ENCODE assay signal across 12 cellular contexts in the genomic region with DNA sequence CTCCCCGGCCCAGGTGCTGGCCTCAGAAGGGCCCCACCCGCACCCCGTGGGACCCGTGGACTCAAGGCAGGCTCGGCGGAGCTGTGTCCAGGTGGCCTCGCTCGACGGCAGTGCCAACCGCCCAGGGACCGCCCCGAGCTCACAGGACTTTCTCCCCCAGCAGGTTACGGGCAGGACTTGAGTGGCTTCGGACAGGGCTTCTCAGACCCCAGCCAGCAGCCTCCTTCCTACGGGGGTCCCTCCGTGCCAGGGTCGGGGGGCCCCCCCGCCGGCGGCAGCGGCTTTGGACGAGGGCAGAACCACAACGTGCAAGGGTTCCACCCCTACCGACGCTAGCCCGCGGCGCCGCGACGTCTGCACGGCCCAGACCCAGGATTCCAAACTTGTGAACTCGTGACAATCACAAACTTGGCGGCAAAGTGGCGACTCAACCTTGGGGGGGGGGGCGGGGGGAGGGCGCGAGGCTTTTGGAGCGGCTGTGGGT. TPM values are rescaled to one million over a fixed set of nuclear protein-coding genes. Genes with fewer than 3 reads are reported as not detected.
DNase-seq lines count a peak whose midpoint lies in the region; ATAC-seq, FAIRE-seq and TF ChIP-seq lines count a peak whose summit lies in the region.
"Had no signal": no experiment of that assay in that cellular context is flagged by ENCODE, and none has a peak within 500 bp of the region (broad histone marks: within the 10 kb centered on the region; RNA-seq: fewer than 3 reads in every experiment).

No MANE protein-coding gene starts in this region.

- no peak overlapping the region for H3K27ac ChIP-seq in HepG2 (ENCODE audit: extremely low read length, insufficient read depth, low read length)
- no peak overlapping the region for H3K27ac ChIP-seq in right lobe of liver
- peak overlapping the region; percentile 78; the same call in 1 of the 2 replicates for H3K27ac ChIP-seq in SK-N-MC
- H3K27ac ChIP-seq: KMS-11 had no signal

- TF ChIP-seq POLR2A in HepG2 (IDR thresholded peaks at IDR 0.05; ENCODE audit: insufficient read depth in 1 of 2, low read depth in 2 of 2, low read length in 2 of 2) (no peak), right lobe of liver (IDR thresholded peaks at IDR 0.05) (no peak)

- H4K20me1 ChIP-seq in HepG2 (ENCODE audit: insufficient read depth, low read length), result peaks cover 8% of the 10 kb centered on the region

- CTCF ChIA-PET in HepG2 (lab: Yijun Ruan, JAX; ENCODE audit: low intra/inter-chr PET ratio, low total read pairs), result no interaction called here

- H3K4me2 ChIP-seq in HepG2 (ENCODE audit: low read depth, low read length), result no peak overlapping the region
- H3K4me2 ChIP-seq: KMS-11 had no signal

- peaks cover 15% of the 10 kb centered on the region for H3K79me2 ChIP-seq in HepG2 (ENCODE audit: insufficient read depth, low read length)

- H3K36me3 ChIP-seq in HepG2 (replicated peaks in 1 of 2; ENCODE audit: control insufficient read depth in 1 of 2, insufficient read depth in 2 of 2, low read length in 2 of 2), result peaks cover 20 to 45% of the 10 kb centered on the region in 2 experiments
- H3K36me3 ChIP-seq in right lobe of liver, result peaks cover 0 to 37% (median 9%) of the 10 kb centered on the region in 4 donors
- H3K36me3 ChIP-seq in SK-N-MC (ENCODE audit: insufficient read depth, low read length), result peaks cover 51% of the 10 kb centered on the region

- no peak overlapping the region for H3K9ac ChIP-seq in HepG2 (ENCODE audit: insufficient read depth, low read depth, low read length)
- H3K9ac ChIP-seq in SK-N-MC (ENCODE audit: insufficient read length), result no peak overlapping the region
- H3K9ac ChIP-seq: KMS-11 had no signal

- DNase-seq in HepG2 (ENCODE audit: low spot score) (no peak), right lobe of liver (no peak), SK-N-MC (ENCODE audit: low read depth, low spot score) (no peak), NCI-H1930 (lab: John Stamatoyannopoulos, UW) (no peak)
- DNase-seq: C1 segment of cervical spinal cord; CD4-positive, alpha-beta memory T cell; DMS79 had no signal

- POLR2A ChIA-PET in HepG2 (lab: Yijun Ruan, JAX), result no interaction called here

- no peak overlapping the region for H2AFZ ChIP-seq in HepG2 (ENCODE audit: low read length)

- TF ChIP-seq RAD21 in HepG2 (CRISPR knock-in tag; IDR thresholded peaks at IDR 0.05), result no peak

- H3K4me3 ChIP-seq in HepG2 (replicated peaks in 1 of 3; ENCODE audit: insufficient read depth in 1 of 3, low read depth in 2 of 3, low read length in 3 of 3), result no peak overlapping the region
- H3K4me3 ChIP-seq in right lobe of liver, result no peak overlapping the region
- H3K4me3 ChIP-seq in SK-N-MC, result no peak overlapping the region
- H3K4me3 ChIP-seq: GM12878 had no signal

- H3K4me1 ChIP-seq in HepG2 (ENCODE audit: insufficient read depth, low read length), result peaks cover 13% of the 10 kb centered on the region
- peaks cover 0 to 5% (median 1%) of the 10 kb centered on the region in 4 donors for H3K4me1 ChIP-seq in right lobe of liver

- TF ChIP-seq EP300 in HepG2 (IDR thresholded peaks at IDR 0.05; ENCODE audit: low read depth in 2 of 2, low read length in 2 of 2), result no peak
- TF ChIP-seq EP300 in HepG2 (CRISPR knock-in tag; IDR thresholded peaks at IDR 0.05; ENCODE audit: borderline replicate concordance), result no peak

- no peaks in the 10 kb centered on the region for H3K27me3 ChIP-seq in HepG2 (ENCODE audit: control insufficient read depth in 1 of 2, insufficient read depth in 2 of 2, low read length in 2 of 2)
- H3K27me3 ChIP-seq in right lobe of liver, result no peaks in the 10 kb centered on the region

- no peak for TF ChIP-seq CTCF in HepG2 (CRISPR knock-in tag; IDR thresholded peaks at IDR 0.05)
- no peak for TF ChIP-seq CTCF in right lobe of liver (IDR thresholded peaks at IDR 0.05)

- FAIRE-seq in HepG2 (lab: Jason Lieb, UNC), result no peak
- FAIRE-seq: A204.1, GM12878, GM19239 had no signal

- in situ Hi-C loops in HepG2 (cut with HindIII; ENCODE audit: extremely low pct_ligation_motif_present, low pct_unique_long_range_greater_than_20kb), result no loop called here

- intact Hi-C loops in HepG2 (cut with micrococcal nuclease; ENCODE audit: unreplicated experiment), result no loop called here
- intact Hi-C loops in right lobe of liver (cut with DNase I), result no loop called here

- H3K9me3 ChIP-seq in HepG2 (ENCODE audit: low read length), result no peaks in the 10 kb centered on the region
- no peaks in the 10 kb centered on the region for H3K9me3 ChIP-seq in right lobe of liver
- no peaks in the 10 kb centered on the region for H3K9me3 ChIP-seq in SK-N-MC (ENCODE audit: low read depth, low read length)

- no TSS peak for BruUV-seq in HepG2 (replicated peaks; lab: Mats Ljungman, UMichigan)

- WGBS in HepG2 (ENCODE audit: low lambda C conversion rate), result 97% methylated on average over 30 of the region's 39 CpGs
- 87% methylated on average over 23 of the region's 39 CpGs for WGBS in right lobe of liver (ENCODE audit: insufficient coverage, low coverage, low lambda C conversion rate, missing lambda C conversion rate)

- ATAC-seq in HepG2 (no peak), right lobe of liver (no peak), GM18867 (IDR thresholded peaks at IDR 0.05; ENCODE audit: unreplicated experiment) (no peak)
- ATAC-seq: GM12878 had no signal

RNA-seq across cellular contexts. Expression of gene RPS15, which starts 3.6 kb away (rescaled TPM):
- total RNA-seq in HepG2 (2016; rRNA removed; fragmentation: Illumina TruSeq; extraction: Trizol), result 695 and 780 TPM in 2 replicates
- total RNA-seq in HepG2 (2016; cell fraction: cytosol; rRNA removed; fragmentation: Illumina TruSeq; extraction: Trizol; ENCODE audit: low read depth), result 693 and 734 TPM in 2 replicates
- 654 and 886 TPM in 2 replicates for total RNA-seq in HepG2 (2016; cell fraction: insoluble cytoplasmic fraction; rRNA removed; fragmentation: Illumina TruSeq; extraction: Trizol)
- 967 and 1,125 TPM in 2 replicates for total RNA-seq in HepG2 (2016; cell fraction: membrane; rRNA removed; fragmentation: Illumina TruSeq; extraction: Trizol)
- total RNA-seq in HepG2 (2016; cell fraction: nucleus; rRNA removed; fragmentation: Illumina TruSeq; extraction: Trizol), result 240 and 299 TPM in 2 replicates
- polyA plus RNA-seq in HepG2 (2011; rRNA removed), result 1,411 and 1,504 TPM in 2 replicates
- 2,214 and 3,196 TPM in 2 replicates for polyA plus RNA-seq in HepG2 (2011; cell fraction: cytosol; rRNA removed)
- 923 and 1,023 TPM in 2 replicates for polyA plus RNA-seq in HepG2 (2011; cell fraction: nucleus; rRNA removed)
- polyA plus RNA-seq in HepG2 (2012), result 1,504 and 2,202 TPM in 2 replicates
- 1,868 and 2,054 TPM in 2 replicates for polyA plus RNA-seq in HepG2 (2016; cell fraction: cytosol; fragmentation: Illumina TruSeq; extraction: Trizol; ENCODE audit: low read depth)
- polyA plus RNA-seq in HepG2 (2016; cell fraction: insoluble cytoplasmic fraction; fragmentation: Illumina TruSeq; extraction: Trizol; ENCODE audit: low read depth), result 1,628 and 1,692 TPM in 2 replicates
- 2,328 and 2,419 TPM in 2 replicates for polyA plus RNA-seq in HepG2 (2016; cell fraction: membrane; fragmentation: Illumina TruSeq; extraction: Trizol; ENCODE audit: low read depth)
- polyA plus RNA-seq in HepG2 (2016; cell fraction: nucleus; fragmentation: Illumina TruSeq; extraction: Trizol; ENCODE audit: insufficient read depth, low read depth), result 895 and 898 TPM in 2 replicates
- 538 and 916 TPM in 2 replicates for polyA minus RNA-seq in HepG2 (2011; rRNA and poly(A)+ RNA removed; ENCODE audit: low replicate concordance)
- 647 and 682 TPM in 2 replicates for polyA minus RNA-seq in HepG2 (2011; cell fraction: cytosol; rRNA and poly(A)+ RNA removed)
- 109 and 140 TPM in 2 replicates for polyA minus RNA-seq in HepG2 (2011; cell fraction: nucleus; rRNA and poly(A)+ RNA removed)
- 1,000 to 10,000 TPM in 2 of 6 experiments, 100 to 1,000 TPM in 4; 334 to 1,615 (median 355) TPM for total RNA-seq in right lobe of liver

RNA-seq across cellular contexts. Expression of gene APC2, which starts 15.3 kb away (rescaled TPM):
- total RNA-seq in HepG2 (2016; rRNA removed; fragmentation: Illumina TruSeq; extraction: Trizol) (0.22 TPM in 1 of 2 replicates, not detected in the other), right lobe of liver (under 1 TPM in 3 of 6 experiments, not detected in 3; 0.06 to 0.13 (median 0.06) TPM)
- under 0.01 TPM in 1 of 2 replicates, not detected in the other for total RNA-seq in HepG2 (2016; cell fraction: cytosol; rRNA removed; fragmentation: Illumina TruSeq; extraction: Trizol; ENCODE audit: low read depth)
- total RNA-seq in HepG2 (2016; cell fraction: insoluble cytoplasmic fraction; rRNA removed; fragmentation: Illumina TruSeq; extraction: Trizol), result 0.02 and 0.27 TPM in 2 replicates
- total RNA-seq in HepG2 (2016; cell fraction: membrane; rRNA removed; fragmentation: Illumina TruSeq; extraction: Trizol), result 0.24 TPM in 1 of 2 replicates, not detected in the other
- total RNA-seq in HepG2 (2016; cell fraction: nucleus; rRNA removed; fragmentation: Illumina TruSeq; extraction: Trizol), result 0.25 and 0.28 TPM in 2 replicates
- 0.08 and 0.16 TPM in 2 replicates for polyA plus RNA-seq in HepG2 (2011; rRNA removed)
- 0.04 and 0.07 TPM in 2 replicates for polyA plus RNA-seq in HepG2 (2011; cell fraction: cytosol; rRNA removed)
- 0.37 and 0.61 TPM in 2 replicates for polyA plus RNA-seq in HepG2 (2011; cell fraction: nucleus; rRNA removed)
- polyA plus RNA-seq in HepG2 (2012), result 0.11 and 0.28 TPM in 2 replicates
- polyA plus RNA-seq in HepG2 (2016; cell fraction: cytosol; fragmentation: Illumina TruSeq; extraction: Trizol; ENCODE audit: low read depth), result not detected in 2 replicates
- not detected in 2 replicates for polyA plus RNA-seq in HepG2 (2016; cell fraction: insoluble cytoplasmic fraction; fragmentation: Illumina TruSeq; extraction: Trizol; ENCODE audit: low read depth)
- not detected in 2 replicates for polyA plus RNA-seq in HepG2 (2016; cell fraction: membrane; fragmentation: Illumina TruSeq; extraction: Trizol; ENCODE audit: low read depth)
- polyA plus RNA-seq in HepG2 (2016; cell fraction: nucleus; fragmentation: Illumina TruSeq; extraction: Trizol; ENCODE audit: insufficient read depth, low read depth), result 0.18 and 0.40 TPM in 2 replicates
- polyA minus RNA-seq in HepG2 (2011; rRNA and poly(A)+ RNA removed; ENCODE audit: low replicate concordance), result 0.40 and 0.77 TPM in 2 replicates
- 0.35 and 0.49 TPM in 2 replicates for polyA minus RNA-seq in HepG2 (2011; cell fraction: cytosol; rRNA and poly(A)+ RNA removed)
- polyA minus RNA-seq in HepG2 (2011; cell fraction: nucleus; rRNA and poly(A)+ RNA removed), result 0.52 and 0.75 TPM in 2 replicates
- total RNA-seq: CD4-positive, alpha-beta memory T cell had no signal
- polyA plus RNA-seq: CD4-positive, alpha-beta memory T cell had no signal

RNA-seq across cellular contexts. Expression of gene DAZAP1, which starts 27.2 kb away (rescaled TPM):
- total RNA-seq in HepG2 (2016; rRNA removed; fragmentation: Illumina TruSeq; extraction: Trizol), result 50.5 and 79.2 TPM in 2 replicates
- total RNA-seq in HepG2 (2016; cell fraction: cytosol; rRNA removed; fragmentation: Illumina TruSeq; extraction: Trizol; ENCODE audit: low read depth), result 72.9 and 77.7 TPM in 2 replicates
- 43.4 and 84.1 TPM in 2 replicates for total RNA-seq in HepG2 (2016; cell fraction: insoluble cytoplasmic fraction; rRNA removed; fragmentation: Illumina TruSeq; extraction: Trizol)
- 104 and 106 TPM in 2 replicates for total RNA-seq in HepG2 (2016; cell fraction: membrane; rRNA removed; fragmentation: Illumina TruSeq; extraction: Trizol)
- total RNA-seq in HepG2 (2016; cell fraction: nucleus; rRNA removed; fragmentation: Illumina TruSeq; extraction: Trizol), result 38.3 and 43.3 TPM in 2 replicates
- polyA plus RNA-seq in HepG2 (2011; rRNA removed), result 58.7 and 63.3 TPM in 2 replicates
- polyA plus RNA-seq in HepG2 (2011; cell fraction: cytosol; rRNA removed), result 37.8 and 48.2 TPM in 2 replicates
- polyA plus RNA-seq in HepG2 (2011; cell fraction: nucleus; rRNA removed), result 99.5 and 105 TPM in 2 replicates
- 48.3 and 71.8 TPM in 2 replicates for polyA plus RNA-seq in HepG2 (2012)
- polyA plus RNA-seq in HepG2 (2016; cell fraction: cytosol; fragmentation: Illumina TruSeq; extraction: Trizol; ENCODE audit: low read depth), result 108 and 114 TPM in 2 replicates
- polyA plus RNA-seq in HepG2 (2016; cell fraction: insoluble cytoplasmic fraction; fragmentation: Illumina TruSeq; extraction: Trizol; ENCODE audit: low read depth), result 86.3 and 104 TPM in 2 replicates
- 117 and 124 TPM in 2 replicates for polyA plus RNA-seq in HepG2 (2016; cell fraction: membrane; fragmentation: Illumina TruSeq; extraction: Trizol; ENCODE audit: low read depth)
- polyA plus RNA-seq in HepG2 (2016; cell fraction: nucleus; fragmentation: Illumina TruSeq; extraction: Trizol; ENCODE audit: insufficient read depth, low read depth), result 140 and 145 TPM in 2 replicates
- polyA minus RNA-seq in HepG2 (2011; rRNA and poly(A)+ RNA removed; ENCODE audit: low replicate concordance), result 26.8 and 58.6 TPM in 2 replicates
- 32.1 and 33.1 TPM in 2 replicates for polyA minus RNA-seq in HepG2 (2011; cell fraction: cytosol; rRNA and poly(A)+ RNA removed)
- 35.5 and 41.4 TPM in 2 replicates for polyA minus RNA-seq in HepG2 (2011; cell fraction: nucleus; rRNA and poly(A)+ RNA removed)
- 10 to 100 TPM; 22.3 to 50.9 (median 42.2) TPM for total RNA-seq in right lobe of liver

RNA-seq across cellular contexts. Expression of gene GAMT, which starts 33.3 kb away (rescaled TPM):
- total RNA-seq in HepG2 (2016; rRNA removed; fragmentation: Illumina TruSeq; extraction: Trizol), result 113 and 124 TPM in 2 replicates
- total RNA-seq in HepG2 (2016; cell fraction: cytosol; rRNA removed; fragmentation: Illumina TruSeq; extraction: Trizol; ENCODE audit: low read depth), result 167 and 206 TPM in 2 replicates
- total RNA-seq in HepG2 (2016; cell fraction: insoluble cytoplasmic fraction; rRNA removed; fragmentation: Illumina TruSeq; extraction: Trizol), result 112 and 125 TPM in 2 replicates
- total RNA-seq in HepG2 (2016; cell fraction: membrane; rRNA removed; fragmentation: Illumina TruSeq; extraction: Trizol), result 130 and 170 TPM in 2 replicates
- 42.6 and 51.4 TPM in 2 replicates for total RNA-seq in HepG2 (2016; cell fraction: nucleus; rRNA removed; fragmentation: Illumina TruSeq; extraction: Trizol)
- 115 and 120 TPM in 2 replicates for polyA plus RNA-seq in HepG2 (2011; rRNA removed)
- polyA plus RNA-seq in HepG2 (2011; cell fraction: cytosol; rRNA removed), result 103 and 156 TPM in 2 replicates
- polyA plus RNA-seq in HepG2 (2011; cell fraction: nucleus; rRNA removed), result 88.3 and 90.1 TPM in 2 replicates
- 74.3 and 76.0 TPM in 2 replicates for polyA plus RNA-seq in HepG2 (2012)
- polyA plus RNA-seq in HepG2 (2016; cell fraction: cytosol; fragmentation: Illumina TruSeq; extraction: Trizol; ENCODE audit: low read depth), result 282 and 316 TPM in 2 replicates
- polyA plus RNA-seq in HepG2 (2016; cell fraction: insoluble cytoplasmic fraction; fragmentation: Illumina TruSeq; extraction: Trizol; ENCODE audit: low read depth), result 152 and 183 TPM in 2 replicates
- 195 and 222 TPM in 2 replicates for polyA plus RNA-seq in HepG2 (2016; cell fraction: membrane; fragmentation: Illumina TruSeq; extraction: Trizol; ENCODE audit: low read depth)
- polyA plus RNA-seq in HepG2 (2016; cell fraction: nucleus; fragmentation: Illumina TruSeq; extraction: Trizol; ENCODE audit: insufficient read depth, low read depth), result 119 and 134 TPM in 2 replicates
- 46.3 and 144 TPM in 2 replicates for polyA minus RNA-seq in HepG2 (2011; rRNA and poly(A)+ RNA removed; ENCODE audit: low replicate concordance)
- polyA minus RNA-seq in HepG2 (2011; cell fraction: cytosol; rRNA and poly(A)+ RNA removed), result 48.8 and 63.0 TPM in 2 replicates
- 20.3 and 21.1 TPM in 2 replicates for polyA minus RNA-seq in HepG2 (2011; cell fraction: nucleus; rRNA and poly(A)+ RNA removed)
- total RNA-seq in right lobe of liver, result 100 to 1,000 TPM; 151 to 380 (median 221) TPM

RNA-seq across cellular contexts. Expression of gene C19orf25, which starts 44.4 kb away (rescaled TPM):
- total RNA-seq in HepG2 (2016; rRNA removed; fragmentation: Illumina TruSeq; extraction: Trizol), result 32.3 and 32.4 TPM in 2 replicates
- total RNA-seq in HepG2 (2016; cell fraction: cytosol; rRNA removed; fragmentation: Illumina TruSeq; extraction: Trizol; ENCODE audit: low read depth), result 11.9 and 13.3 TPM in 2 replicates
- total RNA-seq in HepG2 (2016; cell fraction: insoluble cytoplasmic fraction; rRNA removed; fragmentation: Illumina TruSeq; extraction: Trizol), result 34.4 and 35.4 TPM in 2 replicates
- 33.2 and 36.2 TPM in 2 replicates for total RNA-seq in HepG2 (2016; cell fraction: membrane; rRNA removed; fragmentation: Illumina TruSeq; extraction: Trizol)
- total RNA-seq in HepG2 (2016; cell fraction: nucleus; rRNA removed; fragmentation: Illumina TruSeq; extraction: Trizol), result 15.1 and 17.1 TPM in 2 replicates
- polyA plus RNA-seq in HepG2 (2011; rRNA removed), result 14.2 and 19.5 TPM in 2 replicates
- 18.3 and 24.5 TPM in 2 replicates for polyA plus RNA-seq in HepG2 (2011; cell fraction: cytosol; rRNA removed)
- 33.5 and 34.3 TPM in 2 replicates for polyA plus RNA-seq in HepG2 (2011; cell fraction: nucleus; rRNA removed)
- polyA plus RNA-seq in HepG2 (2012), result 9.6 and 14.8 TPM in 2 replicates
- polyA plus RNA-seq in HepG2 (2016; cell fraction: cytosol; fragmentation: Illumina TruSeq; extraction: Trizol; ENCODE audit: low read depth), result 11.7 and 15.7 TPM in 2 replicates
- 31.7 and 32.0 TPM in 2 replicates for polyA plus RNA-seq in HepG2 (2016; cell fraction: insoluble cytoplasmic fraction; fragmentation: Illumina TruSeq; extraction: Trizol; ENCODE audit: low read depth)
- polyA plus RNA-seq in HepG2 (2016; cell fraction: membrane; fragmentation: Illumina TruSeq; extraction: Trizol; ENCODE audit: low read depth), result 25.3 and 26.3 TPM in 2 replicates
- polyA plus RNA-seq in HepG2 (2016; cell fraction: nucleus; fragmentation: Illumina TruSeq; extraction: Trizol; ENCODE audit: insufficient read depth, low read depth), result 30.3 and 33.5 TPM in 2 replicates
- 15.8 and 20.8 TPM in 2 replicates for polyA minus RNA-seq in HepG2 (2011; rRNA and poly(A)+ RNA removed; ENCODE audit: low replicate concordance)
- 8.7 and 9.4 TPM in 2 replicates for polyA minus RNA-seq in HepG2 (2011; cell fraction: cytosol; rRNA and poly(A)+ RNA removed)
- polyA minus RNA-seq in HepG2 (2011; cell fraction: nucleus; rRNA and poly(A)+ RNA removed), result 13.3 and 13.6 TPM in 2 replicates
- 10 to 100 TPM; 12.2 to 32.7 (median 15.3) TPM for total RNA-seq in right lobe of liver
